12 cellular contexts compared by ENCODE assay signal in the genomic region with DNA sequence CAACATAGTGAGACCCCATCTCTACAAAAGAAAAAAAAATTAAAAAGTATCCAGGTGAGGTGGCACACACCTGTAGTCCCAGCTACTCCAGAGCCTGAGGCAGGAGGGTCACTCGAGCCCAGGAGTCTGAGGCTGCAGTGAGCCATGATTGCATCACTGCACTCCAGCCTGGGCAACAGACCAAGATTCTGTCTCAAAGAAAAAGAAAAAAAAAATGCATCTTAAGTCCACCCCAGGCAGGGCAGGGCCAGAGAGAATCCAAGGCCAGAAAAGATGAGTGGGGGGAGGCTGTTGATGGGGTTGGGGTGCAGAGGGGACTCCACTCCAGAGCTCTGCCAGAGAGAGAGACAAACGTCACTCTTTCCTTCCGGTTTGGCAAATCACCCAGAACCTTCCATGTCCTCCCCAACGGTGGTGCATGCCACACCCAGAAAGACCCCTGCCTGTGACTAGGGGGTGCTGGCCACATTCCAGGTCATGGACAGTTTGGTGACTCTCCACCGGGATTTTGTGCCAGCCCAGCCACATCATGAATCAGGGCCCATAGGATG. TPM values are rescaled to one million over a fixed set of nuclear protein-coding genes. Genes with fewer than 3 reads are reported as not detected.
DNase-seq lines count a peak whose midpoint lies in the region; TF ChIP-seq lines count a peak whose summit lies in the region.
"Had no signal": no experiment of that assay in that cellular context is flagged by ENCODE, and none has a peak within 500 bp of the region (broad histone marks: within the 10 kb centered on the region; RNA-seq: fewer than 3 reads in every experiment).

No MANE protein-coding gene starts in this region.

- H3K36me3 ChIP-seq in HEK293 (ENCODE audit: control insufficient read depth in 2 of 2, insufficient read depth in 1 of 2, low read length in 2 of 2) = no peaks in the 10 kb centered on the region
- H3K36me3 ChIP-seq in SK-N-SH (replicated peaks in 1 of 2; ENCODE audit: control insufficient read depth in 1 of 2, insufficient read depth in 2 of 2, low read length in 1 of 2) = no peaks in the 10 kb centered on the region
- no peaks in the 10 kb centered on the region for H3K36me3 ChIP-seq in stomach
- H3K36me3 ChIP-seq: tibial artery had no signal

- CTCF ChIA-PET in HEK293 (lab: Yijun Ruan, JAX) (interaction anchor here (0.6 to 2.1 kb wide), 3 partner anchors 11 to 666 kb away, joined by 3 to 9 read pairs (median 5); partner anchors contain the start of gene FUT6), SK-N-SH (lab: Yijun Ruan, JAX) (no interaction called here)

- H3K4me3 ChIP-seq in HEK293 (ENCODE audit: low read depth, low read length) (no peak overlapping the region), SK-N-SH (ENCODE audit: low read depth in 2 of 2, low read length in 1 of 2) (no peak overlapping the region), fibroblast of villous mesenchyme (ENCODE audit: low read depth, low read length) (no peak overlapping the region), stomach (peak overlapping the region in 3 of 4 donors; percentile 8 to 32 (median 19))
- H3K4me3 ChIP-seq: GM23338, tibial artery had no signal

- TF ChIP-seq EP300 in SK-N-SH (IDR thresholded peaks at IDR 0.05; ENCODE audit: borderline replicate concordance in 1 of 2, low read depth in 1 of 2, low read length in 1 of 2) (no peak), stomach (IDR thresholded peaks at IDR 0.05) (no peak)

- no peak overlapping the region for H3K27ac ChIP-seq in HEK293 (ENCODE audit: extremely low read depth, low read depth, low read length)
- H3K27ac ChIP-seq in SK-N-SH (ENCODE audit: low read depth in 2 of 2, low read length in 1 of 2) = no peak overlapping the region
- H3K27ac ChIP-seq in stomach = peak overlapping the region; percentile 25 to 79 (median 76)
- H3K27ac ChIP-seq: tibial artery had no signal

- WGBS in SK-N-SH (ENCODE audit: low lambda C conversion rate) = 27% methylated on average over 4 of the region's 5 CpGs
- WGBS in stomach, 5 donors = 7 to 23% (median 17%) methylated on average over 5 of the region's 5 CpGs

- no peak for TF ChIP-seq RAD21 in SK-N-SH (IDR thresholded peaks at IDR 0.05; ENCODE audit: low read length)

- H3K9me2 ChIP-seq in SK-N-SH = no peaks in the 10 kb centered on the region

- TF ChIP-seq CTCF in HEK293 (tag by site-specific recombination; IDR thresholded peaks at IDR 0.05) (no peak), SK-N-SH (IDR thresholded peaks at IDR 0.05) (no peak), fibroblast of villous mesenchyme (IDR thresholded peaks at IDR 0.05; ENCODE audit: insufficient read depth, low read depth, low read length) (no peak), stomach (IDR thresholded peaks at IDR 0.05) (no peak)

- H3K27me3 ChIP-seq in SK-N-SH (ENCODE audit: insufficient read depth) (peaks cover 17% of the 10 kb centered on the region), stomach (no peaks in the 10 kb centered on the region)

- H3K4me2 ChIP-seq in SK-N-SH = no peak overlapping the region
- H3K4me2 ChIP-seq: GM23338 had no signal

- no peaks in the 10 kb centered on the region for H3K79me2 ChIP-seq in SK-N-SH (ENCODE audit: insufficient read depth)

- peak; percentile 9 for DNase-seq in SK-N-SH
- peak; percentile 65 for DNase-seq in fibroblast of villous mesenchyme (ENCODE audit: low read depth)
- peak; percentile 66 for DNase-seq in stomach
- DNase-seq in NCI-H1105 (lab: John Stamatoyannopoulos, UW) = no peak
- DNase-seq in 8988T = no peak
- DNase-seq in KG1 (lab: John Stamatoyannopoulos, UW) = no peak
- DNase-seq: activated CD4-positive, alpha-beta T cell treated with anti-CD3 and anti-CD28 coated beads, Interleukin-2, amount 50 U/mL, for 4 hours; kidney; stimulated activated CD4-positive, alpha-beta T cell treated with anti-CD3 and anti-CD28 coated beads, Interleukin-15, amount 100 ng/mL, for 24 hours had no signal

- H3K9me3 ChIP-seq in HEK293 (ENCODE audit: control insufficient read depth, insufficient read depth, low read depth, low read length) (no peaks in the 10 kb centered on the region), SK-N-SH (no peaks in the 10 kb centered on the region), stomach (no peaks in the 10 kb centered on the region)
- H3K9me3 ChIP-seq: tibial artery had no signal

- no peaks in the 10 kb centered on the region for H3F3A ChIP-seq in SK-N-SH (replicated peaks; ENCODE audit: insufficient read depth)

- POLR2A ChIA-PET in HEK293 (lab: Yijun Ruan, JAX) (no interaction called here), SK-N-SH (lab: Yijun Ruan, JAX) (no interaction called here)

- H2AFZ ChIP-seq in SK-N-SH (ENCODE audit: low read depth) = no peak overlapping the region
- H2AFZ ChIP-seq: GM23338 had no signal

- intact Hi-C loops in stomach (cut with DNase I; ENCODE audit: low total_unique reads) = no loop called here

- no peaks in the 10 kb centered on the region for H3K4me1 ChIP-seq in HEK293 (ENCODE audit: control insufficient read depth, insufficient read depth, low read length)
- H3K4me1 ChIP-seq in SK-N-SH (ENCODE audit: control insufficient read depth in 1 of 2, insufficient read depth in 2 of 2, low read depth in 1 of 2, low read length in 1 of 2) = no peaks in the 10 kb centered on the region
- H3K4me1 ChIP-seq in stomach = peaks cover 6 to 15% (median 13%) of the 10 kb centered on the region in 4 donors

- no peaks in the 10 kb centered on the region for H4K20me1 ChIP-seq in SK-N-SH (ENCODE audit: insufficient read depth)

- H3K9ac ChIP-seq in SK-N-SH = no peak overlapping the region

- no peak for TF ChIP-seq POLR2A in stomach (IDR thresholded peaks at IDR 0.05)

TF ChIP-seq in HEK293, 187 proteins besides CTCF, POLR2A, EP300 and RAD21 (continues in another document):
- TF ChIP-seq ZFP37 (tag by site-specific recombination; IDR thresholded peaks at IDR 0.05) = no peak
- TF ChIP-seq ZNF560 (tag by site-specific recombination; IDR thresholded peaks at IDR 0.05; ENCODE audit: borderline replicate concordance) = no peak
- TF ChIP-seq, protein P1, sequence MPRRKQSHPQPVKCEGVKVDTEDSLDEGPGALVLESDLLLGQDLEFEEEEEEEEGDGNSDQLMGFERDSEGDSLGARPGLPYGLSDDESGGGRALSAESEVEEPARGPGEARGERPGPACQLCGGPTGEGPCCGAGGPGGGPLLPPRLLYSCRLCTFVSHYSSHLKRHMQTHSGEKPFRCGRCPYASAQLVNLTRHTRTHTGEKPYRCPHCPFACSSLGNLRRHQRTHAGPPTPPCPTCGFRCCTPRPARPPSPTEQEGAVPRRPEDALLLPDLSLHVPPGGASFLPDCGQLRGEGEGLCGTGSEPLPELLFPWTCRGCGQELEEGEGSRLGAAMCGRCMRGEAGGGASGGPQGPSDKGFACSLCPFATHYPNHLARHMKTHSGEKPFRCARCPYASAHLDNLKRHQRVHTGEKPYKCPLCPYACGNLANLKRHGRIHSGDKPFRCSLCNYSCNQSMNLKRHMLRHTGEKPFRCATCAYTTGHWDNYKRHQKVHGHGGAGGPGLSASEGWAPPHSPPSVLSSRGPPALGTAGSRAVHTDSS (tag by site-specific recombination; IDR thresholded peaks at IDR 0.05) = no peak

TF ChIP-seq in SK-N-SH, 30 proteins besides CTCF, POLR2A, EP300 and RAD21:
- no peak for TF ChIP-seq RFX5 (IDR thresholded peaks at IDR 0.05; ENCODE audit: low read length)
- peak; percentile 50; the same call in 1 of the 2 replicates for TF ChIP-seq NFIC (IDR thresholded peaks at IDR 0.05; ENCODE audit: borderline replicate concordance)
- TF ChIP-seq RCOR1 (IDR thresholded peaks at IDR 0.05; ENCODE audit: low read length) = no peak
- peak; percentile 26; the same call in 1 of the 2 replicates for TF ChIP-seq PBX3 (IDR thresholded peaks at IDR 0.05)

RNA-seq across cellular contexts. Expression of gene FUT3, which starts 0.4 kb away (rescaled TPM):
- polyA plus RNA-seq in SK-N-SH (2012; rRNA removed) (not detected in 2 replicates), stomach (10 to 100 TPM in 1 of 3 donors, 1 to 10 TPM in 2; 2.0 to 36.5 (median 5.0) TPM)
- not detected in 2 replicates for polyA plus RNA-seq in SK-N-SH (2012; cell fraction: cytosol; rRNA removed)
- polyA plus RNA-seq in SK-N-SH (2012; cell fraction: nucleus; rRNA removed) = not detected in 2 replicates
- total RNA-seq in fibroblast of villous mesenchyme (under 0.01 TPM in 1 of 2 replicates, not detected in the other), stomach (100 to 1,000 TPM in 1 of 5 donors, 1 to 10 TPM in 4; 1.1 to 119 (median 8.5) TPM)
- total RNA-seq: GM23338 had no signal

RNA-seq across cellular contexts. Expression of gene FUT6, which starts 11.3 kb away (rescaled TPM):
- polyA plus RNA-seq in SK-N-SH (2012; rRNA removed) (not detected in 2 replicates), stomach (10 to 100 TPM in 1 of 3 donors, not detected in 2; 15.3 TPM)
- not detected in 2 replicates for polyA plus RNA-seq in SK-N-SH (2012; cell fraction: cytosol; rRNA removed)
- polyA plus RNA-seq in SK-N-SH (2012; cell fraction: nucleus; rRNA removed) = not detected in 2 replicates
- total RNA-seq in fibroblast of villous mesenchyme (not detected in 2 replicates), stomach (100 to 1,000 TPM in 1 of 5 donors, under 1 TPM in 1, not detected in 3; 0.18 to 105 TPM)
- total RNA-seq: GM23338 had no signal
- polyA plus RNA-seq: GM23338 had no signal

RNA-seq across cellular contexts. Expression of gene FUT5, which starts 19.5 kb away (rescaled TPM):
- polyA plus RNA-seq in SK-N-SH (2012; rRNA removed) (not detected in 2 replicates), stomach (not detected)
- not detected in 2 replicates for polyA plus RNA-seq in SK-N-SH (2012; cell fraction: cytosol; rRNA removed)
- polyA plus RNA-seq in SK-N-SH (2012; cell fraction: nucleus; rRNA removed) = not detected in 2 replicates
- total RNA-seq in fibroblast of villous mesenchyme (not detected in 2 replicates), stomach (under 1 TPM in 1 of 5 donors, not detected in 4; 0.37 TPM)
- total RNA-seq: GM23338 had no signal
- polyA plus RNA-seq: GM23338 had no signal

RNA-seq across cellular contexts. Expression of gene NRTN, which starts 46.0 kb away (rescaled TPM):
- polyA plus RNA-seq in SK-N-SH (2012; rRNA removed) = 0.54 and 0.99 TPM in 2 replicates
- 0.31 and 0.77 TPM in 2 replicates for polyA plus RNA-seq in SK-N-SH (2012; cell fraction: cytosol; rRNA removed)
- 0.73 and 0.92 TPM in 2 replicates for polyA plus RNA-seq in SK-N-SH (2012; cell fraction: nucleus; rRNA removed)
- 0.32 TPM in 1 of 2 replicates, not detected in the other for total RNA-seq in fibroblast of villous mesenchyme
- total RNA-seq in stomach = 1 to 10 TPM in 2 of 5 donors, under 1 TPM in 1, not detected in 2; 0.92 to 7.1 (median 1.8) TPM
- polyA plus RNA-seq in stomach = 1 to 10 TPM; 3.5 to 6.1 (median 4.0) TPM

RNA-seq across cellular contexts. Expression of gene NDUFA11, which starts 52.8 kb away (rescaled TPM):
- 386 and 534 TPM in 2 replicates for polyA plus RNA-seq in SK-N-SH (2012; rRNA removed)
- 223 and 307 TPM in 2 replicates for polyA plus RNA-seq in SK-N-SH (2012; cell fraction: cytosol; rRNA removed)
- 249 and 444 TPM in 2 replicates for polyA plus RNA-seq in SK-N-SH (2012; cell fraction: nucleus; rRNA removed)
- total RNA-seq in fibroblast of villous mesenchyme = 257 and 321 TPM in 2 replicates
- total RNA-seq in stomach = 100 to 1,000 TPM in 4 of 5 donors, 10 to 100 TPM in 1; 22.2 to 474 (median 130) TPM
- polyA plus RNA-seq in stomach = 100 to 1,000 TPM; 490 to 524 (median 492) TPM

Comparison
In these comparisons a context has a peak if more than half of its experiments do, and no peak if none do; other contexts are left out.
1. H3K27ac ChIP-seq: peak in stomach (5 of 5); none in HEK293 (single experiment) and SK-N-SH (0 of 2).
2. H3K4me3 ChIP-seq: peak in stomach (3 of 4); none in HEK293 (single experiment), SK-N-SH (0 of 2) and fibroblast of villous mesenchyme (single experiment).
3. DNase-seq: peak in SK-N-SH (single experiment), fibroblast of villous mesenchyme (single experiment) and stomach (single experiment); none in NCI-H1105 (single experiment), 8988T (single experiment) and KG1 (single experiment).
4. Of the 4 proteins assayed by ChIP-seq in both HEK293 and SK-N-SH: peak only in HEK293: none; only in SK-N-SH: PBX3; in both: none; in neither: 3.